In genomic region chr6:49462927-49463611, GRCh38 we compare ENCODE assay signal across 8 cellular contexts. TPM values are rescaled to one million over a fixed set of nuclear protein-coding genes. Genes with fewer than 3 reads are reported as not detected.
DNase-seq lines count a peak whose midpoint lies in the region; ATAC-seq and TF ChIP-seq lines count a peak whose summit lies in the region.

Gene CENPQ, plus strand, starts transcription at chr6:49463370. Its CDS starts 6,807 bp downstream, at chr6:49470177.
Gene MMUT, minus strand, starts transcription at chr6:49463253. Its CDS starts 3,787 bp downstream, at chr6:49459466.

- intact Hi-C loops in mucosa of descending colon (cut with DNase I, micrococcal nuclease): no loop called here

- H3K4me1 Mint-ChIP-seq in IgD-negative memory B cell: peaks cover 28 to 44% (median 36%) of the 10 kb centered on the region in 3 donors

- H3K27ac Mint-ChIP-seq in IgD-negative memory B cell: peak within 1 kb of the TSS; percentile 65 to 98 (median 91)

- H3K27ac ChIP-seq in epithelial cell of prostate: peak within 1 kb of the TSS; percentile 60

- TF ChIP-seq CTCF in mucosa of descending colon (IDR thresholded peaks at IDR 0.05): no peak

- H3K4me3 Mint-ChIP-seq in IgD-negative memory B cell: peak within 1 kb of the TSS; percentile 94 to 99 (median 98)

- H3K4me1 ChIP-seq in mucosa of descending colon (ENCODE audit: low read depth): peaks cover 19% of the 10 kb centered on the region

- H3K36me3 ChIP-seq in mucosa of descending colon (ENCODE audit: low read depth): no peaks in the 10 kb centered on the region

- no peaks in the 10 kb centered on the region for H3K27me3 Mint-ChIP-seq in IgD-negative memory B cell

- peaks cover 3% of the 10 kb centered on the region for H3K36me3 Mint-ChIP-seq in IgD-negative memory B cell

- ATAC-seq in GM21529 (IDR thresholded peaks at IDR 0.05; ENCODE audit: unreplicated experiment): peak; percentile 99
- ATAC-seq in mucosa of descending colon: peak; percentile 100

- H3K9me3 ChIP-seq in mucosa of descending colon: no peaks in the 10 kb centered on the region

- peak; percentile 90 for DNase-seq in DMS 273 treated with DMSO at 0.1 percent for 48 hours (lab: John Stamatoyannopoulos, UW)
- DNase-seq in OCI-M2 (lab: John Stamatoyannopoulos, UW; ENCODE audit: unreplicated experiment): peak; percentile 94
- DNase-seq in activated T-cell treated with anti-CD3 and anti-CD28 coated beads for 4 hours: peak; percentile 87
- DNase-seq in epithelial cell of prostate (ENCODE audit: low read depth, low spot score): peak; percentile 71
- peak; percentile 94 to 97 (median 95) for DNase-seq in mucosa of descending colon
- peak; percentile 85 for DNase-seq in stimulated activated CD8-positive, alpha-beta memory T cell treated with anti-CD3 and anti-CD28 coated beads, Interleukin-4, amount 100 ng/mL, for 24 hours (ENCODE audit: low read depth)

- peak within 1 kb of the TSS; percentile 55 for H3K4me3 ChIP-seq in mucosa of descending colon

- H3K9me3 Mint-ChIP-seq in IgD-negative memory B cell: no peaks in the 10 kb centered on the region

RNA-seq across cellular contexts. Expression of gene CENPQ, which starts in this region (rescaled TPM):
- 4.6 TPM for polyA plus RNA-seq in IgD-negative memory B cell
- total RNA-seq in mucosa of descending colon: 1 to 10 TPM; 2.6 to 4.3 (median 3.0) TPM

RNA-seq across cellular contexts. Expression of gene MMUT, which starts in this region (rescaled TPM):
- 10.4 TPM for polyA plus RNA-seq in IgD-negative memory B cell
- total RNA-seq in mucosa of descending colon: 10 to 100 TPM; 27.9 to 41.5 (median 31.5) TPM

Comparison
In these comparisons a context has a peak if more than half of its experiments do, and no peak if none do; other contexts are left out.
1. Peak in every context shown above with its lines: DNase-seq, ATAC-seq, H3K4me3 ChIP-seq and H3K27ac ChIP-seq.